ENCODE assay signal across 16 cellular contexts in genomic region chrX:39012561-39013209, GRCh38.
DNase-seq lines count a peak whose midpoint lies in the region; ATAC-seq and TF ChIP-seq lines count a peak whose summit lies in the region.
"Had no signal": no experiment of that assay in that cellular context is flagged by ENCODE, and none has a peak within 500 bp of the region (broad histone marks: within the 10 kb centered on the region; RNA-seq: fewer than 3 reads in every experiment).

No MANE protein-coding gene starts in this region.

- no peak overlapping the region for H3K4me3 ChIP-seq in fibroblast of the aortic adventitia (ENCODE audit: low read depth, low read length)
- H3K4me3 ChIP-seq: tibial nerve had no signal

- peaks cover 29% of the 10 kb centered on the region for H3K4me1 Mint-ChIP-seq in nephron progenitor cell
- no peaks in the 10 kb centered on the region for H3K4me1 Mint-ChIP-seq in naive thymus-derived CD8-positive, alpha-beta T cell
- H3K4me1 Mint-ChIP-seq in natural killer cell treated with Interleukin-12 subunit alpha and Interleukin-12 subunit beta and Interleukin-15 and Interleukin-18, amount 100 ng/mL, for 72 hours (ENCODE audit: low read depth in 2 of 2): no peaks in the 10 kb centered on the region
- H3K4me1 Mint-ChIP-seq: activated naive CD8-positive, alpha-beta T cell treated with anti-CD3 and anti-CD28 coated beads, Interleukin-2, amount 10 ng/mL, durations not matched to agents 7 days and 5 days; IgD-negative memory B cell had no signal

- no peaks in the 10 kb centered on the region for H3K36me3 Mint-ChIP-seq in nephron progenitor cell (ENCODE audit: low read depth)
- H3K36me3 Mint-ChIP-seq in naive thymus-derived CD8-positive, alpha-beta T cell: no peaks in the 10 kb centered on the region
- no peaks in the 10 kb centered on the region for H3K36me3 Mint-ChIP-seq in natural killer cell treated with Interleukin-12 subunit alpha and Interleukin-12 subunit beta and Interleukin-15 and Interleukin-18, amount 100 ng/mL, for 72 hours
- H3K36me3 Mint-ChIP-seq: activated naive CD8-positive, alpha-beta T cell treated with anti-CD3 and anti-CD28 coated beads, Interleukin-2, amount 10 ng/mL, durations not matched to agents 7 days and 5 days; IgD-negative memory B cell; memory B cell had no signal

- H3K4me3 Mint-ChIP-seq in nephron progenitor cell: no peak overlapping the region
- no peak overlapping the region for H3K4me3 Mint-ChIP-seq in naive thymus-derived CD8-positive, alpha-beta T cell
- no peak overlapping the region for H3K4me3 Mint-ChIP-seq in natural killer cell treated with Interleukin-12 subunit alpha and Interleukin-12 subunit beta and Interleukin-15 and Interleukin-18, amount 100 ng/mL, for 72 hours
- H3K4me3 Mint-ChIP-seq: activated naive CD8-positive, alpha-beta T cell treated with anti-CD3 and anti-CD28 coated beads, Interleukin-2, amount 10 ng/mL, durations not matched to agents 7 days and 5 days; IgD-negative memory B cell; memory B cell had no signal

- H3K27ac Mint-ChIP-seq in nephron progenitor cell: peak overlapping the region; percentile 24
- no peak overlapping the region for H3K27ac Mint-ChIP-seq in naive thymus-derived CD8-positive, alpha-beta T cell
- no peak overlapping the region for H3K27ac Mint-ChIP-seq in natural killer cell treated with Interleukin-12 subunit alpha and Interleukin-12 subunit beta and Interleukin-15 and Interleukin-18, amount 100 ng/mL, for 72 hours
- H3K27ac Mint-ChIP-seq: activated naive CD8-positive, alpha-beta T cell treated with anti-CD3 and anti-CD28 coated beads, Interleukin-2, amount 10 ng/mL, durations not matched to agents 7 days and 5 days; IgD-negative memory B cell; memory B cell had no signal

- no peak for ATAC-seq in HG02678 (IDR thresholded peaks at IDR 0.05; ENCODE audit: unreplicated experiment)
- ATAC-seq in naive thymus-derived CD8-positive, alpha-beta T cell: no peak
- no peak for ATAC-seq in natural killer cell treated with Interleukin-12 subunit alpha and Interleukin-12 subunit beta and Interleukin-15 and Interleukin-18, amount 100 ng/mL, for 72 hours
- no peak for ATAC-seq in HG03460 (IDR thresholded peaks at IDR 0.05; ENCODE audit: unreplicated experiment)

- peaks cover 20% of the 10 kb centered on the region for H3K9me3 Mint-ChIP-seq in nephron progenitor cell
- H3K9me3 Mint-ChIP-seq in naive thymus-derived CD8-positive, alpha-beta T cell: no peaks in the 10 kb centered on the region
- no peaks in the 10 kb centered on the region for H3K9me3 Mint-ChIP-seq in natural killer cell treated with Interleukin-12 subunit alpha and Interleukin-12 subunit beta and Interleukin-15 and Interleukin-18, amount 100 ng/mL, for 72 hours
- H3K9me3 Mint-ChIP-seq: activated naive CD8-positive, alpha-beta T cell treated with anti-CD3 and anti-CD28 coated beads, Interleukin-2, amount 10 ng/mL, durations not matched to agents 7 days and 5 days; IgD-negative memory B cell; memory B cell had no signal

- no peaks in the 10 kb centered on the region for H3K27me3 Mint-ChIP-seq in nephron progenitor cell (ENCODE audit: low read depth, poor library complexity)
- H3K27me3 Mint-ChIP-seq in naive thymus-derived CD8-positive, alpha-beta T cell: no peaks in the 10 kb centered on the region
- peaks cover 13 to 21% of the 10 kb centered on the region in 2 donors for H3K27me3 Mint-ChIP-seq in natural killer cell treated with Interleukin-12 subunit alpha and Interleukin-12 subunit beta and Interleukin-15 and Interleukin-18, amount 100 ng/mL, for 72 hours
- H3K27me3 Mint-ChIP-seq: activated naive CD8-positive, alpha-beta T cell treated with anti-CD3 and anti-CD28 coated beads, Interleukin-2, amount 10 ng/mL, durations not matched to agents 7 days and 5 days; IgD-negative memory B cell; memory B cell had no signal

- peak; percentile 66 for DNase-seq in fibroblast of the aortic adventitia (ENCODE audit: low read depth)
- DNase-seq in nephron progenitor cell: no peak
- DNase-seq in naive thymus-derived CD8-positive, alpha-beta T cell: no peak
- DNase-seq in natural killer cell treated with Interleukin-12 subunit alpha and Interleukin-12 subunit beta and Interleukin-15 and Interleukin-18, amount 100 ng/mL, for 72 hours (ENCODE audit: low spot score): no peak
- DNase-seq: activated CD4-positive, CD25-positive, alpha-beta regulatory T cell treated with anti-CD3 and anti-CD28 coated beads, Interleukin-2, amount 50 U/mL, for 72 hours; activated naive CD8-positive, alpha-beta T cell treated with anti-CD3 and anti-CD28 coated beads, Interleukin-2, amount 10 ng/mL, durations not matched to agents 7 days and 5 days; NCI-H1417 treated with DMSO at 0.1 percent for 48 hours; OCI-M1; posterior cingulate gyrus had no signal

- peak overlapping the region; percentile 45; the same call in 1 of the 2 replicates for H3K27ac ChIP-seq in C4-2B

- POLR2A ChIA-PET in naive thymus-derived CD8-positive, alpha-beta T cell (lab: Charles Lee): no interaction called here

- TF ChIP-seq CTCF in C4-2B (conservative IDR thresholded peaks at IDR 0.05) (no peak), fibroblast of the aortic adventitia (IDR thresholded peaks at IDR 0.05; ENCODE audit: insufficient read depth, low read length) (no peak), nephron progenitor cell (IDR thresholded peaks at IDR 0.05) (no peak)

TF ChIP-seq in PFSK-1, 5 proteins besides CTCF, POLR2A, EP300 and RAD21:
- TF ChIP-seq TAF1 (IDR thresholded peaks at IDR 0.05; ENCODE audit: borderline replicate concordance, insufficient read depth, low read length) (no peak), SIN3A (IDR thresholded peaks at IDR 0.05; ENCODE audit: borderline replicate concordance, insufficient read depth, low read length) (0 out of 2 replicates have a peak, but pooled peaks have one; percentile 49), POLR2AphosphoS5 (IDR thresholded peaks at IDR 0.05; ENCODE audit: low read depth, low read length) (no peak), FOXP2 (optimal IDR thresholded peaks at IDR 0.05; ENCODE audit: borderline replicate concordance, extremely low read depth, extremely low read length, insufficient read depth) (no peak)
- TF ChIP-seq, protein P1, sequence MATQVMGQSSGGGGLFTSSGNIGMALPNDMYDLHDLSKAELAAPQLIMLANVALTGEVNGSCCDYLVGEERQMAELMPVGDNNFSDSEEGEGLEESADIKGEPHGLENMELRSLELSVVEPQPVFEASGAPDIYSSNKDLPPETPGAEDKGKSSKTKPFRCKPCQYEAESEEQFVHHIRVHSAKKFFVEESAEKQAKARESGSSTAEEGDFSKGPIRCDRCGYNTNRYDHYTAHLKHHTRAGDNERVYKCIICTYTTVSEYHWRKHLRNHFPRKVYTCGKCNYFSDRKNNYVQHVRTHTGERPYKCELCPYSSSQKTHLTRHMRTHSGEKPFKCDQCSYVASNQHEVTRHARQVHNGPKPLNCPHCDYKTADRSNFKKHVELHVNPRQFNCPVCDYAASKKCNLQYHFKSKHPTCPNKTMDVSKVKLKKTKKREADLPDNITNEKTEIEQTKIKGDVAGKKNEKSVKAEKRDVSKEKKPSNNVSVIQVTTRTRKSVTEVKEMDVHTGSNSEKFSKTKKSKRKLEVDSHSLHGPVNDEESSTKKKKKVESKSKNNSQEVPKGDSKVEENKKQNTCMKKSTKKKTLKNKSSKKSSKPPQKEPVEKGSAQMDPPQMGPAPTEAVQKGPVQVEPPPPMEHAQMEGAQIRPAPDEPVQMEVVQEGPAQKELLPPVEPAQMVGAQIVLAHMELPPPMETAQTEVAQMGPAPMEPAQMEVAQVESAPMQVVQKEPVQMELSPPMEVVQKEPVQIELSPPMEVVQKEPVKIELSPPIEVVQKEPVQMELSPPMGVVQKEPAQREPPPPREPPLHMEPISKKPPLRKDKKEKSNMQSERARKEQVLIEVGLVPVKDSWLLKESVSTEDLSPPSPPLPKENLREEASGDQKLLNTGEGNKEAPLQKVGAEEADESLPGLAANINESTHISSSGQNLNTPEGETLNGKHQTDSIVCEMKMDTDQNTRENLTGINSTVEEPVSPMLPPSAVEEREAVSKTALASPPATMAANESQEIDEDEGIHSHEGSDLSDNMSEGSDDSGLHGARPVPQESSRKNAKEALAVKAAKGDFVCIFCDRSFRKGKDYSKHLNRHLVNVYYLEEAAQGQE (IDR thresholded peaks at IDR 0.05; ENCODE audit: insufficient read depth in 1 of 2, low read depth in 2 of 2, low read length in 2 of 2): no peak
